In the genomic region with DNA sequence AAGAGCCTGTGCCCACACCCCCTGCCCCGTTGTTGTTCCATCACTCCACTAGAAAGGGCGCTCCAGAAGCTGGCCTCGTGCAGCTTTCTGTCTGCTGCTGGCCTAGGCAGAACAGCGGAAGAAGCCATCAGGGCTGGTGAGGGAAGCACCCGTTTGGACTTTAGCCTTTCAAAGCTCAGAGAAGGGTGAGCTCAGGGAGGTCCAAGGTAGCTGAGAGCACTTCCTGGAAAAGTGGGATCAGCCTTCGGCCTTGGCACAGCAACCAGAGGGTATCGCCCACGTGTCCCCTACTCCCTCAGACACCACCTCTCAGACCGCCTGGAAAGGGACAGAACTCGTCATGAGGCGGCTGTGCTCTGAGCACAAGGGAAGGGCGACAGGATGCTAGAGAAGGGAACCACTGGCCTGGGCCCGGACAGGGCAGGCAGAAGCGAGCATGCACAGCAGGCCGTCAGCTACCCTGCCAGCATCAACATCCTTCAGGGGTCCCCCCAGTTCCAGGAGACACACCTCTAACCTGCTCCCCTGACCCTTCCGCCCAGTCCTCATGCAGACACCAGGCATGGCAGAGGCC, we compare ENCODE assay signal across 5 cellular contexts. TPM values are rescaled to one million over a fixed set of nuclear protein-coding genes. Genes with fewer than 3 reads are reported as not detected.
"Had no signal": no experiment of that assay in that cellular context is flagged by ENCODE, and none has a peak within 500 bp of the region (broad histone marks: within the 10 kb centered on the region; RNA-seq: fewer than 3 reads in every experiment).

No MANE protein-coding gene starts in this region.

RNA-seq across cellular contexts. Expression of a gene that starts 25.7 kb away (rescaled TPM):
- total RNA-seq: dermis microvascular lymphatic vessel endothelial cell; naive thymus-derived CD8-positive, alpha-beta T cell had no signal
- polyA plus RNA-seq: naive thymus-derived CD8-positive, alpha-beta T cell had no signal

RNA-seq across cellular contexts. Expression of a gene that starts 52.3 kb away (rescaled TPM):
- total RNA-seq: naive thymus-derived CD8-positive, alpha-beta T cell; posterior vena cava; thyroid gland; upper lobe of right lung had no signal
- polyA plus RNA-seq: naive thymus-derived CD8-positive, alpha-beta T cell had no signal
